ENCODE assay signal across 17 cellular contexts in genomic region chr7:47193003-47193402, GRCh38.
DNase-seq lines count a peak whose midpoint lies in the region; ATAC-seq and TF ChIP-seq lines count a peak whose summit lies in the region.
"Had no signal": no experiment of that assay in that cellular context is flagged by ENCODE, and none has a peak within 500 bp of the region (broad histone marks: within the 10 kb centered on the region; RNA-seq: fewer than 3 reads in every experiment).

No MANE protein-coding gene starts in this region.

- TF ChIP-seq CTCF in lower lobe of right lung (IDR thresholded peaks at IDR 0.05), result no peak
- TF ChIP-seq CTCF in upper lobe of right lung (IDR thresholded peaks at IDR 0.05), result no peak
- TF ChIP-seq CTCF in prostate gland (IDR thresholded peaks at IDR 0.05), result no peak

- H3K36me3 ChIP-seq in lower lobe of right lung (no peaks in the 10 kb centered on the region), upper lobe of right lung (no peaks in the 10 kb centered on the region), prostate gland (no peaks in the 10 kb centered on the region)

- 52% methylated on average over 4 of the region's 4 CpGs for WGBS in prostate gland

- H3K27me3 ChIP-seq in lower lobe of right lung (ENCODE audit: low read depth) (no peaks in the 10 kb centered on the region), upper lobe of right lung (no peaks in the 10 kb centered on the region), prostate gland (replicated peaks; ENCODE audit: insufficient read depth) (no peaks in the 10 kb centered on the region)

- no peaks in the 10 kb centered on the region for H3K4me1 ChIP-seq in lower lobe of right lung
- no peaks in the 10 kb centered on the region for H3K4me1 ChIP-seq in upper lobe of right lung
- no peaks in the 10 kb centered on the region for H3K4me1 ChIP-seq in prostate gland (replicated peaks)

- TF ChIP-seq RAD21 in Ishikawa (IDR thresholded peaks at IDR 0.05; ENCODE audit: low read depth), result no peak

- no peaks in the 10 kb centered on the region for H3K9me3 ChIP-seq in lower lobe of right lung
- H3K9me3 ChIP-seq in upper lobe of right lung, result no peaks in the 10 kb centered on the region
- H3K9me3 ChIP-seq in prostate gland, result no peaks in the 10 kb centered on the region

- H3K4me3 ChIP-seq in lower lobe of right lung (no peak overlapping the region), upper lobe of right lung (no peak overlapping the region), prostate gland (no peak overlapping the region)
- H3K4me3 ChIP-seq: GM23248, K562 had no signal

- H3K27ac ChIP-seq in lower lobe of right lung (no peak overlapping the region), upper lobe of right lung (no peak overlapping the region), prostate gland (no peak overlapping the region)
- H3K27ac ChIP-seq: GM23248, RWPE1 had no signal

- TF ChIP-seq POLR2A in prostate gland (IDR thresholded peaks at IDR 0.05), result no peak

- no peak for TF ChIP-seq EP300 in Ishikawa (IDR thresholded peaks at IDR 0.05; ENCODE audit: borderline replicate concordance)

- intact Hi-C loops in lower lobe of right lung (cut with DNase I), result no loop called here
- intact Hi-C loops in upper lobe of right lung (cut with DNase I), result no loop called here
- intact Hi-C loops in prostate gland (cut with DNase I), result no loop called here

- DNase-seq in SW480 (ENCODE audit: low spot score) (peak; percentile 68), lower lobe of right lung (no peak), upper lobe of right lung (no peak), HK-2 (ENCODE audit: unreplicated experiment) (no peak), superior temporal gyrus (ENCODE audit: extremely low spot score) (no peak), prostate gland (ENCODE audit: low spot score) (no peak)
- DNase-seq: DMS79, GM23248, HCEC 1CT, NCI-H1436, NCI-H2029 treated with DMSO at 0.1 percent for 48 hours, NCI-H226, NCI-H524 treated with DMSO at 0.1 percent for 48 hours, OCI-M1 had no signal

- ATAC-seq in lower lobe of right lung, result peak; percentile 49 to 60
- ATAC-seq in upper lobe of right lung, result peak; percentile 55
- ATAC-seq: K562 had no signal

TF ChIP-seq in Ishikawa, 13 proteins besides CTCF, POLR2A, EP300 and RAD21:
- no peak for TF ChIP-seq CEBPB (IDR thresholded peaks at IDR 0.05)
- TF ChIP-seq, protein P1, sequence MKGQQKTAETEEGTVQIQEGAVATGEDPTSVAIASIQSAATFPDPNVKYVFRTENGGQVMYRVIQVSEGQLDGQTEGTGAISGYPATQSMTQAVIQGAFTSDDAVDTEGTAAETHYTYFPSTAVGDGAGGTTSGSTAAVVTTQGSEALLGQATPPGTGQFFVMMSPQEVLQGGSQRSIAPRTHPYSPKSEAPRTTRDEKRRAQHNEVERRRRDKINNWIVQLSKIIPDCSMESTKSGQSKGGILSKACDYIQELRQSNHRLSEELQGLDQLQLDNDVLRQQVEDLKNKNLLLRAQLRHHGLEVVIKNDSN (IDR thresholded peaks at IDR 0.05), result 0 out of 2 replicates have a peak, but pooled peaks have one; percentile 22
- TF ChIP-seq TCF12 (IDR thresholded peaks at IDR 0.05; ENCODE audit: low read depth), result no peak
- no peak for TF ChIP-seq REST (IDR thresholded peaks at IDR 0.05; ENCODE audit: low read depth)
- TF ChIP-seq, protein P2, sequence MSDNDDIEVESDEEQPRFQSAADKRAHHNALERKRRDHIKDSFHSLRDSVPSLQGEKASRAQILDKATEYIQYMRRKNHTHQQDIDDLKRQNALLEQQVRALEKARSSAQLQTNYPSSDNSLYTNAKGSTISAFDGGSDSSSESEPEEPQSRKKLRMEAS (IDR thresholded peaks at IDR 0.05), result no peak
